In the genomic region with DNA sequence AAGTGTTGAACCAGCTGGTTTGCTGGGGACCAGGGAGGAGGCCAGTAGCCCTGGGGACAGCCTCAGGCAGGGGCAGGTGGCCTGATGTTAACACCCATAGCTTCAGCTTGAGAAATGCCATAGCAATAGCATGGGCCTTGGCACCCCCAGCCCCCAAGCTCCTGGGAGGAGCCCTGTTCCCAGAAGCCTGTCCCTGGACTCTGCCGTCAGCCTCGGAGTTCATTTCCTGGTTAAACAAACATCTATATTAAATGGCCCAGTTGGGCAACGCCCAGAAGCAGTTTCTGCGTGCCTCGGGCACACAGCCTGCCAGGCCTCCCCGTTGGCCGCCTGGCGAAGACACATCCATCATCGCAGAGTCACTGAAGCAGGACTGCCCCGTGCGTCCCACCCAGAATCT, we compare ENCODE assay signal across 13 cellular contexts. TPM values are rescaled to one million over a fixed set of nuclear protein-coding genes. Genes with fewer than 3 reads are reported as not detected.
DNase-seq lines count a peak whose midpoint lies in the region; ATAC-seq and TF ChIP-seq lines count a peak whose summit lies in the region.
"Had no signal": no experiment of that assay in that cellular context is flagged by ENCODE, and none has a peak within 500 bp of the region (broad histone marks: within the 10 kb centered on the region; RNA-seq: fewer than 3 reads in every experiment).

No MANE protein-coding gene starts in this region.

- intact Hi-C loops in left ventricle myocardium inferior (cut with micrococcal nuclease), result no loop called here
- intact Hi-C loops in sigmoid colon (cut with DNase I), result no loop called here
- intact Hi-C loops in CD14-positive monocyte (cut with micrococcal nuclease), result no loop called here

- H3K4me1 ChIP-seq in left ventricle myocardium inferior, result peaks cover 67% of the 10 kb centered on the region
- H3K4me1 ChIP-seq in sigmoid colon, result peaks cover 0 to 12% (median 3%) of the 10 kb centered on the region in 4 donors

- TF ChIP-seq EP300 in sigmoid colon (IDR thresholded peaks at IDR 0.05), result no peak

- H3K27me3 Mint-ChIP-seq in T-helper 17 cell, result peaks cover 17% of the 10 kb centered on the region
- H3K27me3 Mint-ChIP-seq in CD14-positive monocyte (ENCODE audit: low read depth in 3 of 3), result peaks cover 0 to 3% (median 2%) of the 10 kb centered on the region in 3 donors

- H3K36me3 Mint-ChIP-seq in T-helper 17 cell (ENCODE audit: low read depth), result peaks cover 2% of the 10 kb centered on the region
- no peaks in the 10 kb centered on the region for H3K36me3 Mint-ChIP-seq in CD14-positive monocyte

- H3K4me1 Mint-ChIP-seq in T-helper 17 cell (peaks cover 29% of the 10 kb centered on the region), CD14-positive monocyte (peaks cover 5% of the 10 kb centered on the region)

- H3K27ac Mint-ChIP-seq in T-helper 17 cell (peak overlapping the region; percentile 43), CD14-positive monocyte (no peak overlapping the region)
- H3K27ac Mint-ChIP-seq: activated T-helper 2 cell treated with anti-CD3 and anti-CD28 coated beads, Interferon-gamma antibody, Interleukin-2, Interleukin-4, amounts not matched to agents 10 μg/mL and 5 μg/mL and 100 μg/mL, durations not matched to agents 14 hours and 24 hours and 36 hours had no signal

- H3K4me3 Mint-ChIP-seq in T-helper 17 cell (no peak overlapping the region), CD14-positive monocyte (no peak overlapping the region)

- H3K9me3 Mint-ChIP-seq in CD14-positive monocyte, result peaks cover 0 to 2% (median 0%) of the 10 kb centered on the region in 7 donors
- H3K9me3 Mint-ChIP-seq: activated T-helper 2 cell treated with anti-CD3 and anti-CD28 coated beads, Interferon-gamma antibody, Interleukin-2, Interleukin-4, amounts not matched to agents 10 μg/mL and 5 μg/mL and 100 μg/mL, durations not matched to agents 14 hours and 24 hours and 36 hours had no signal

- ATAC-seq in T-helper 17 cell, result no peak
- no peak for ATAC-seq in GM21528 (IDR thresholded peaks at IDR 0.05; ENCODE audit: low FRiP score, unreplicated experiment)
- ATAC-seq in GM19035 (IDR thresholded peaks at IDR 0.05; ENCODE audit: unreplicated experiment), result no peak

- 12 to 54% methylated on average over 11 of the region's 11 CpGs for WGBS in sigmoid colon, 2 donors

- H3K4me3 ChIP-seq in left ventricle myocardium inferior (no peak overlapping the region), sigmoid colon (no peak overlapping the region)

- H3K9me3 ChIP-seq in T-helper 17 cell (ENCODE audit: control insufficient read depth, low read length, poor library complexity, severe bottlenecking) (no peaks in the 10 kb centered on the region), left ventricle myocardium inferior (replicated peaks) (no peaks in the 10 kb centered on the region), sigmoid colon (no peaks in the 10 kb centered on the region)
- H3K9me3 ChIP-seq: neutrophil had no signal

- peak; percentile 15 for DNase-seq in GM04503 (ENCODE audit: low read depth)
- no peak for DNase-seq in T-helper 17 cell
- peak; percentile 40 for DNase-seq in left ventricle myocardium inferior
- DNase-seq in sigmoid colon, result peak; percentile 64
- DNase-seq in COLO829 (ENCODE audit: low spot score), result no peak
- no peak for DNase-seq in CD14-positive monocyte (ENCODE audit: low spot score)
- DNase-seq: erythroblast, GDM1, NCI-H1694 treated with DMSO at 0.1 percent for 48 hours had no signal

- no peaks in the 10 kb centered on the region for H3K27me3 ChIP-seq in left ventricle myocardium inferior (ENCODE audit: low read depth)
- H3K27me3 ChIP-seq in sigmoid colon, result no peaks in the 10 kb centered on the region
- H3K27me3 ChIP-seq: neutrophil had no signal

- H3K27ac ChIP-seq in left ventricle myocardium inferior (replicated peaks), result peak overlapping the region; percentile 78
- peak overlapping the region in 3 of 4 donors; percentile 19 to 65 (median 47) for H3K27ac ChIP-seq in sigmoid colon
- H3K27ac ChIP-seq: neutrophil had no signal

- TF ChIP-seq CTCF in left ventricle myocardium inferior (IDR thresholded peaks at IDR 0.05; ENCODE audit: borderline replicate concordance) (no peak), sigmoid colon (IDR thresholded peaks at IDR 0.05) (no peak), CD14-positive monocyte (IDR thresholded peaks at IDR 0.05) (no peak)

- H3K36me3 ChIP-seq in left ventricle myocardium inferior (peaks cover 6% of the 10 kb centered on the region), sigmoid colon (no peaks in the 10 kb centered on the region)
- H3K36me3 ChIP-seq: neutrophil had no signal

- TF ChIP-seq POLR2A in sigmoid colon (IDR thresholded peaks at IDR 0.05), result no peak

RNA-seq across cellular contexts. Expression of gene FGD5, which starts 58.2 kb away (rescaled TPM):
- total RNA-seq in T-helper 17 cell (not detected), left ventricle myocardium inferior (13.9 TPM), sigmoid colon (10 to 100 TPM in 1 of 4 donors, 1 to 10 TPM in 3; 6.4 to 18.6 (median 7.6) TPM)
- polyA plus RNA-seq in sigmoid colon (1 to 10 TPM; 2.1 to 5.5 (median 3.6) TPM), CD14-positive monocyte (not detected)

Comparison
In these comparisons a context has a peak if more than half of its experiments do, and no peak if none do; other contexts are left out.
1. DNase-seq: peak in GM04503 (single experiment), left ventricle myocardium inferior (single experiment) and sigmoid colon (single experiment); none in T-helper 17 cell (0 of 3), COLO829 (single experiment) and CD14-positive monocyte (single experiment).
2. RNA of gene FGD5, which starts 58.2 kb away (total RNA-seq): 13.9 TPM in left ventricle myocardium inferior (single experiment) and 6.4 to 18.6 TPM in sigmoid colon; not detected in T-helper 17 cell; every median in the first group is over 4 times any median in the second.